ENCODE assay signal across 8 cellular contexts in genomic region chr1:203286161-203286984, GRCh38. TPM values are rescaled to one million over a fixed set of nuclear protein-coding genes. Genes with fewer than 3 reads are reported as not detected.
DNase-seq lines count a peak whose midpoint lies in the region; ATAC-seq, FAIRE-seq and TF ChIP-seq lines count a peak whose summit lies in the region.

No MANE protein-coding gene starts in this region.

- H3K27ac ChIP-seq in GM12878 (ENCODE audit: control insufficient read depth, insufficient read depth): peak overlapping the region; percentile 100

- TF ChIP-seq CTCF in GM12878 (IDR thresholded peaks at IDR 0.05 in 2 of 3, conservative IDR thresholded peaks at IDR 0.05 in 1 of 3; ENCODE audit: control insufficient read depth in 2 of 3, extremely low read depth in 1 of 3, insufficient read depth in 1 of 3, low read depth in 3 of 3, low read length in 3 of 3): peak in 1 of 3 experiments; percentile 27; a peak in 2 of 6 replicates
- TF ChIP-seq CTCF in mucosa of descending colon (IDR thresholded peaks at IDR 0.05): no peak
- TF ChIP-seq CTCF in type B pancreatic cell (conservative IDR thresholded peaks at IDR 0.05): no peak
- TF ChIP-seq CTCF in GM10266 (IDR thresholded peaks at IDR 0.05; ENCODE audit: control insufficient read depth, insufficient read depth, low read depth, missing control alignments): no peak

- H3K27me3 Mint-ChIP-seq in activated T-cell treated with anti-CD3 and anti-CD28 coated beads, Interleukin-2, amount 50 U/mL, for 24 hours: no peaks in the 10 kb centered on the region
- H3K27me3 Mint-ChIP-seq in type B pancreatic cell: no peaks in the 10 kb centered on the region

- no peak for TF ChIP-seq RAD21 in GM12878 (IDR thresholded peaks at IDR 0.05; ENCODE audit: insufficient read depth, low read depth, low read length)

- DNase-seq in activated T-cell treated with anti-CD3 and anti-CD28 coated beads, Interleukin-2, amount 50 U/mL, for 24 hours: no peak
- DNase-seq in activated T-cell treated with anti-CD3 and anti-CD28 coated beads, Interleukin-2, amount 50 U/mL, for 1 hour: no peak
- no peak for DNase-seq in GM12878 (ENCODE audit: low read depth, low spot score)
- DNase-seq in mucosa of descending colon: peak in 2 of 3 donors; percentile 71 to 72
- DNase-seq in type B pancreatic cell (ENCODE audit: extremely low spot score, unreplicated experiment): no peak
- DNase-seq in NCI-H187 (lab: John Stamatoyannopoulos, UW): no peak
- DNase-seq in GM10266 (ENCODE audit: extremely low spot score): no peak
- DNase-seq in activated effector memory CD4-positive, alpha-beta T cell treated with anti-CD3 and anti-CD28 coated beads, Interleukin-2, amount 50 U/mL, for 16 hours: no peak

- peaks cover 68% of the 10 kb centered on the region for H3K4me1 Mint-ChIP-seq in activated T-cell treated with anti-CD3 and anti-CD28 coated beads, Interleukin-2, amount 50 U/mL, for 24 hours (ENCODE audit: low read depth)
- peaks cover 57% of the 10 kb centered on the region for H3K4me1 Mint-ChIP-seq in type B pancreatic cell (ENCODE audit: unreplicated experiment)

- CTCF ChIA-PET in GM12878 (lab: Yijun Ruan, JAX): interaction anchor here (1.0 to 14.4 kb wide), 7 partner anchors 8 to 52 kb away, joined by 4 to 207 read pairs (median 72); partner anchors contain the start of gene BTG2

- H3K9me3 ChIP-seq in GM12878 (replicated peaks; ENCODE audit: control insufficient read depth, insufficient read depth, low read length) (no peaks in the 10 kb centered on the region), mucosa of descending colon (no peaks in the 10 kb centered on the region)

- H2AFZ ChIP-seq in GM12878 (ENCODE audit: control insufficient read depth, low read depth, low read length): peak overlapping the region; percentile 24; the same call in 1 of the 2 replicates

- peak overlapping the region; percentile 53 for H3K4me3 Mint-ChIP-seq in activated T-cell treated with anti-CD3 and anti-CD28 coated beads, Interleukin-2, amount 50 U/mL, for 24 hours
- no peak overlapping the region for H3K4me3 Mint-ChIP-seq in type B pancreatic cell

- peaks cover 16% of the 10 kb centered on the region for H3K79me2 ChIP-seq in GM12878 (ENCODE audit: control insufficient read depth, insufficient read depth, low read length)

- BruUV-seq in GM12878 (replicated peaks; lab: Mats Ljungman, UMichigan): TSS peak; percentile 75

- peak overlapping the region; percentile 73 for H3K9ac ChIP-seq in GM12878 (ENCODE audit: control insufficient read depth, insufficient read depth, low read length)

- POLR2A ChIA-PET in GM12878 (lab: Charles Lee): interaction anchor here (1.1 to 20.0 kb wide), 8 partner anchors 10 to 166 kb away, joined by 3 to 395 read pairs (median 76); partner anchors contain the start of gene BTG2

- H3K36me3 ChIP-seq in GM12878 (ENCODE audit: control insufficient read depth in 2 of 2, insufficient read depth in 2 of 2, low read length in 1 of 2): no peaks in the 10 kb centered on the region
- H3K36me3 ChIP-seq in mucosa of descending colon (ENCODE audit: low read depth): no peaks in the 10 kb centered on the region

- peak overlapping the region; percentile 99 for H3K27ac Mint-ChIP-seq in activated T-cell treated with anti-CD3 and anti-CD28 coated beads, Interleukin-2, amount 50 U/mL, for 24 hours
- H3K27ac Mint-ChIP-seq in type B pancreatic cell: peak overlapping the region; percentile 82

- in situ Hi-C loops in GM12878 (cut with MboI): loop anchor here (25.0 kb wide), 1 partner anchor 1226 kb away; the partner anchor contains the start of gene MDM4

- TF ChIP-seq EP300 in GM12878 (IDR thresholded peaks at IDR 0.05; ENCODE audit: borderline replicate concordance in 1 of 2, control insufficient read depth in 1 of 2, low read depth in 2 of 2, low read length in 2 of 2): no peak

- no peak for FAIRE-seq in GM12878 (lab: Jason Lieb, UNC)

- H3K27me3 ChIP-seq in GM12878 (replicated peaks in 1 of 2; ENCODE audit: control insufficient read depth in 2 of 2, insufficient read depth in 2 of 2, low read length in 1 of 2): no peaks in the 10 kb centered on the region

- no peak; the same call in 1 of the 2 replicates for TF ChIP-seq POLR2A in GM12878 (IDR thresholded peaks at IDR 0.05; ENCODE audit: low read depth, low read length)

- H3K4me3 ChIP-seq in GM12878: peak overlapping the region; percentile 25; the same call in 1 of the 2 replicates
- H3K4me3 ChIP-seq in mucosa of descending colon: no peak overlapping the region

- RAD21 ChIA-PET in GM12878 (lab: Charles Lee; ENCODE audit: unreplicated experiment): interaction anchor here (0.9 to 30.0 kb wide), 6 partner anchors 9 to 50 kb away, joined by 3 to 541 read pairs (median 154); partner anchors contain the start of gene BTG2

- H3K4me1 ChIP-seq in GM12878 (ENCODE audit: control insufficient read depth, insufficient read depth, low read length) (peaks cover 69% of the 10 kb centered on the region), mucosa of descending colon (ENCODE audit: low read depth) (peaks cover 67% of the 10 kb centered on the region)

- H3K9me3 Mint-ChIP-seq in activated T-cell treated with anti-CD3 and anti-CD28 coated beads, Interleukin-2, amount 50 U/mL, for 24 hours: no peaks in the 10 kb centered on the region
- H3K9me3 Mint-ChIP-seq in type B pancreatic cell: no peaks in the 10 kb centered on the region

- intact Hi-C loops in GM12878 (cut with micrococcal nuclease; ENCODE audit: unreplicated experiment): no loop called here
- intact Hi-C loops in mucosa of descending colon (cut with DNase I, micrococcal nuclease): no loop called here

- H3K4me2 ChIP-seq in GM12878 (ENCODE audit: control insufficient read depth, insufficient read depth): peak overlapping the region; percentile 93

- peaks cover 2% of the 10 kb centered on the region for H3K36me3 Mint-ChIP-seq in activated T-cell treated with anti-CD3 and anti-CD28 coated beads, Interleukin-2, amount 50 U/mL, for 24 hours (ENCODE audit: low read depth)
- H3K36me3 Mint-ChIP-seq in type B pancreatic cell: no peaks in the 10 kb centered on the region

- WGBS in GM12878 (ENCODE audit: insufficient coverage, insufficient replicate concordance, low lambda C conversion rate, missing lambda C conversion rate): 41% methylated on average over 9 of the region's 9 CpGs

- no peak for ATAC-seq in GM12878
- peak; percentile 13 for ATAC-seq in mucosa of descending colon

- SMC1A ChIA-PET in GM12878 (lab: Charles Lee; ENCODE audit: uncharacterized antibody, unreplicated experiment): interaction anchor here (0.9 to 30.2 kb wide), 5 partner anchors 22 to 157 kb away, joined by 3 to 590 read pairs (median 10); partner anchors contain the start of gene BTG2

- no peaks in the 10 kb centered on the region for H4K20me1 ChIP-seq in GM12878 (ENCODE audit: control insufficient read depth, insufficient read depth)

RNA-seq across cellular contexts. Expression of gene BTG2, which starts 18.9 kb away (rescaled TPM):
- 76.6 and 80.8 TPM in 2 replicates for total RNA-seq in GM12878 (2013; cell fraction: nucleolus; rRNA removed)
- total RNA-seq in GM12878 (2014; rRNA removed): 127 and 144 TPM in 2 replicates
- 66.4 and 68.1 TPM in 2 replicates for total RNA-seq in GM12878 (2014; rRNA removed; fragmentation: Illumina TruSeq; extraction: Trizol)
- total RNA-seq in GM12878 (2021): 109 TPM in 2 replicates
- polyA plus RNA-seq in GM12878 (2011; ENCODE audit: low read depth): 33.7 TPM
- polyA plus RNA-seq in GM12878 (2011; rRNA removed): 131 and 136 TPM in 2 replicates
- 145 and 154 TPM in 2 replicates for polyA plus RNA-seq in GM12878 (2011; cell fraction: cytosol; rRNA removed)
- 101 and 145 TPM in 2 replicates for polyA plus RNA-seq in GM12878 (2011; cell fraction: nucleus; rRNA removed)
- 41.9 and 88.4 TPM in 2 replicates for polyA plus RNA-seq in GM12878 (2012)
- polyA plus RNA-seq in GM12878 (2014; fragmentation: Illumina TruSeq; extraction: Trizol): 93.3 and 104 TPM in 2 replicates
- 10 to 100 TPM; 23.3 to 37.2 TPM for polyA plus RNA-seq in GM12878 (2014; fragmentation: Nextera tagmentation; extraction: Ambion mirVana)
- 160 and 187 TPM in 2 replicates for polyA plus RNA-seq in GM12878 (2014; rRNA removed)
- polyA plus RNA-seq in GM12878 (2016; fragmentation: Nextera tagmentation; extraction: Ambion mirVana): 100 to 1,000 TPM in 1 of 2 experiments, 10 to 100 TPM in 1; 91.0 to 103 TPM
- polyA minus RNA-seq in GM12878 (2011; rRNA and poly(A)+ RNA removed): 90.9 and 155 TPM in 2 replicates
- 84.2 and 93.8 TPM in 2 replicates for polyA minus RNA-seq in GM12878 (2011; cell fraction: cytosol; rRNA and poly(A)+ RNA removed)
- 110 and 138 TPM in 2 replicates for polyA minus RNA-seq in GM12878 (2011; cell fraction: nucleus; rRNA and poly(A)+ RNA removed)
- 100 to 1,000 TPM in 1 of 3 donors, 10 to 100 TPM in 2; 65.7 to 406 (median 69.1) TPM for total RNA-seq in mucosa of descending colon
- 49.8 and 147 TPM in 2 replicates for total RNA-seq in type B pancreatic cell (ENCODE audit: low replicate concordance)

RNA-seq across cellular contexts. Expression of gene CHIT1, which starts 56.9 kb away (rescaled TPM):
- total RNA-seq in GM12878 (2013; cell fraction: nucleolus; rRNA removed): 3.7 and 5.3 TPM in 2 replicates
- total RNA-seq in GM12878 (2014; rRNA removed) (1.4 and 2.5 TPM in 2 replicates), GM12878 (2014; rRNA removed; fragmentation: Illumina TruSeq; extraction: Trizol) (0.89 and 1.0 TPM in 2 replicates), GM12878 (2021) (1.1 and 2.1 TPM in 2 replicates), mucosa of descending colon (under 1 TPM in 2 of 3 donors, not detected in 1; 0.13 to 0.96 TPM), type B pancreatic cell (ENCODE audit: low replicate concordance) (not detected in 2 replicates)
- 0.21 TPM for polyA plus RNA-seq in GM12878 (2011; ENCODE audit: low read depth)
- polyA plus RNA-seq in GM12878 (2011; rRNA removed) (0.23 and 0.39 TPM in 2 replicates), GM12878 (2014; fragmentation: Illumina TruSeq; extraction: Trizol) (0.43 and 0.63 TPM in 2 replicates), GM12878 (2014; fragmentation: Nextera tagmentation; extraction: Ambion mirVana) (under 1 TPM; 0.02 to 0.27 TPM), GM12878 (2014; rRNA removed) (1.0 and 1.3 TPM in 2 replicates), GM12878 (2016; fragmentation: Nextera tagmentation; extraction: Ambion mirVana) (under 1 TPM; 0.32 to 0.96 TPM)
- 0.32 and 0.43 TPM in 2 replicates for polyA plus RNA-seq in GM12878 (2011; cell fraction: cytosol; rRNA removed)
- 2.1 and 2.4 TPM in 2 replicates for polyA plus RNA-seq in GM12878 (2011; cell fraction: nucleus; rRNA removed)
- 0.65 and 1.1 TPM in 2 replicates for polyA plus RNA-seq in GM12878 (2012)
- 0.73 and 1.8 TPM in 2 replicates for polyA minus RNA-seq in GM12878 (2011; rRNA and poly(A)+ RNA removed)
- 1.2 TPM in 1 of 2 replicates, not detected in the other for polyA minus RNA-seq in GM12878 (2011; cell fraction: cytosol; rRNA and poly(A)+ RNA removed)
- 1.7 and 2.7 TPM in 2 replicates for polyA minus RNA-seq in GM12878 (2011; cell fraction: nucleus; rRNA and poly(A)+ RNA removed)

Comparison
In these comparisons a context has a peak if more than half of its experiments do, and no peak if none do; other contexts are left out.
1. DNase-seq: peak in mucosa of descending colon (2 of 3); none in activated T-cell treated with anti-CD3 and anti-CD28 coated beads, Interleukin-2, amount 50 U/mL, for 24 hours (single experiment), activated T-cell treated with anti-CD3 and anti-CD28 coated beads, Interleukin-2, amount 50 U/mL, for 1 hour (single experiment), GM12878 (single experiment), type B pancreatic cell (single experiment), NCI-H187 (0 of 2), GM10266 (single experiment) and activated effector memory CD4-positive, alpha-beta T cell treated with anti-CD3 and anti-CD28 coated beads, Interleukin-2, amount 50 U/mL, for 16 hours (single experiment).